ENCODE assay signal across 29 cellular contexts in genomic region chr1:193313354-193314140, GRCh38.
"Had no signal": no experiment of that assay in that cellular context is flagged by ENCODE, and none has a peak within 500 bp of the region (broad histone marks: within the 10 kb centered on the region; RNA-seq: fewer than 3 reads in every experiment).

No MANE protein-coding gene starts in this region.

- H3K4me1 Mint-ChIP-seq: brain had no signal

- H3K9me3 Mint-ChIP-seq: activated T-cell treated with anti-CD3 and anti-CD28 coated beads, Interleukin-2, amount 50 U/mL, for 72 hours; natural killer cell treated with Interleukin-12 subunit alpha and Interleukin-12 subunit beta and Interleukin-15 and Interleukin-18, amount 100 ng/mL, for 72 hours had no signal

- H3K4me3 ChIP-seq: adrenal gland, ascending aorta, cardiac muscle cell, coronary artery, gastrocnemius medialis, lower lobe of right lung, tibial nerve, uterus had no signal

- H3K27ac ChIP-seq: adrenal gland, ascending aorta, cardiac muscle cell, coronary artery, gastrocnemius medialis, lower lobe of right lung, uterus had no signal

- H3K9me3 ChIP-seq: adrenal gland, ascending aorta, gastrocnemius medialis, uterus had no signal

- DNase-seq: activated CD4-positive, alpha-beta T cell treated with anti-CD3 and anti-CD28 coated beads for 36 hours; activated CD4-positive, alpha-beta T cell treated with anti-CD3 and anti-CD28 coated beads, Interleukin-2, amount 50 U/mL, for 4 hours; activated CD4-positive, CD25-positive, alpha-beta regulatory T cell; activated naive CD4-positive, alpha-beta T cell treated with Interleukin-2 at 50 U/mL for 16 hours; activated naive CD8-positive, alpha-beta T cell treated with anti-CD3 and anti-CD28 coated beads for 36 hours; activated T-cell treated with anti-CD3 and anti-CD28 coated beads for 4 hours; activated T-cell treated with anti-CD3 and anti-CD28 coated beads, Interleukin-2, amount 50 U/mL, for 72 hours; adrenal gland; cerebellar nuclear complex; endodermal cell; gastrocnemius medialis; glutamatergic neuron; kidney; lower lobe of right lung; mesenchymal stem cell; posterior cingulate gyrus; stimulated activated CD4-positive, alpha-beta T cell treated with anti-CD3 and anti-CD28 coated beads, Interleukin-2, amount 100 ng/mL, for 48 hours; stimulated activated naive CD4-positive, alpha-beta T cell treated with Interleukin-2 at 50 U/mL for 16 hours; T-helper 1 cell; uterus had no signal

- H3K27me3 ChIP-seq: adrenal gland, ascending aorta, cardiac muscle cell, gastrocnemius medialis, tibial nerve, uterus had no signal

- H3K36me3 ChIP-seq: adrenal gland, ascending aorta, cardiac muscle cell, gastrocnemius medialis, lower lobe of right lung, tibial nerve, uterus had no signal

- H3K4me3 Mint-ChIP-seq: activated CD4-positive, alpha-beta T cell treated with anti-CD3 and anti-CD28 coated beads for 36 hours; activated naive CD8-positive, alpha-beta T cell treated with anti-CD3 and anti-CD28 coated beads for 36 hours; activated T-cell treated with anti-CD3 and anti-CD28 coated beads, Interleukin-2, amount 50 U/mL, for 72 hours; brain; endodermal cell; natural killer cell treated with Interleukin-12 subunit alpha and Interleukin-12 subunit beta and Interleukin-15 and Interleukin-18, amount 100 ng/mL, for 72 hours; T-helper 2 cell treated with Interferon-gamma antibody and Interleukin-4, amounts not matched to agents 5 μg/mL and 100 μg/mL, for 36 hours had no signal

- H3K27me3 Mint-ChIP-seq: activated CD4-positive, alpha-beta T cell treated with anti-CD3 and anti-CD28 coated beads for 36 hours; activated naive CD8-positive, alpha-beta T cell treated with anti-CD3 and anti-CD28 coated beads for 36 hours; natural killer cell treated with Interleukin-12 subunit alpha and Interleukin-12 subunit beta and Interleukin-15 and Interleukin-18, amount 100 ng/mL, for 72 hours had no signal

- H3K4me1 ChIP-seq: adrenal gland, ascending aorta, gastrocnemius medialis, tibial nerve, uterus had no signal

- ATAC-seq: activated CD4-positive, alpha-beta T cell treated with anti-CD3 and anti-CD28 coated beads for 36 hours; activated T-cell treated with anti-CD3 and anti-CD28 coated beads, Interleukin-2, amount 50 U/mL, for 72 hours; gastrocnemius medialis; left lobe of liver; lower lobe of right lung; natural killer cell treated with Interleukin-12 subunit alpha and Interleukin-12 subunit beta and Interleukin-15 and Interleukin-18, amount 100 ng/mL, for 72 hours; right cardiac atrium had no signal

- H3K27ac Mint-ChIP-seq: activated CD4-positive, alpha-beta T cell treated with anti-CD3 and anti-CD28 coated beads for 36 hours; activated naive CD8-positive, alpha-beta T cell treated with anti-CD3 and anti-CD28 coated beads for 36 hours; activated T-cell treated with anti-CD3 and anti-CD28 coated beads, Interleukin-2, amount 50 U/mL, for 72 hours; endodermal cell; natural killer cell treated with Interleukin-12 subunit alpha and Interleukin-12 subunit beta and Interleukin-15 and Interleukin-18, amount 100 ng/mL, for 72 hours; T-helper 2 cell treated with Interferon-gamma antibody and Interleukin-4, amounts not matched to agents 5 μg/mL and 100 μg/mL, for 36 hours had no signal

- FAIRE-seq: kidney had no signal

- H3K36me3 Mint-ChIP-seq: activated naive CD8-positive, alpha-beta T cell treated with anti-CD3 and anti-CD28 coated beads for 36 hours; brain; natural killer cell treated with Interleukin-12 subunit alpha and Interleukin-12 subunit beta and Interleukin-15 and Interleukin-18, amount 100 ng/mL, for 72 hours had no signal
